33 cellular contexts compared by ENCODE assay signal in genomic region chr15:43048935-43049334, GRCh38.
"Had no signal": no experiment of that assay in that cellular context is flagged by ENCODE, and none has a peak within 500 bp of the region (broad histone marks: within the 10 kb centered on the region; RNA-seq: fewer than 3 reads in every experiment).

No MANE protein-coding gene starts in this region.

- H3K27ac ChIP-seq: brain microvascular endothelial cell, esophagus muscularis mucosa, foreskin keratinocyte, gastrocnemius medialis, heart left ventricle, WERI-Rb-1 had no signal

- H3K4me3 ChIP-seq: esophagus muscularis mucosa, gastrocnemius medialis, heart left ventricle had no signal

- DNase-seq: activated B cell treated with CpG ODN at 0.5 μM for 24 hours; activated CD4-positive, alpha-beta T cell treated with anti-CD3 and anti-CD28 coated beads for 48 hours; activated CD4-positive, alpha-beta T cell treated with anti-CD3 and anti-CD28 coated beads, Interleukin-2, amount 50 U/mL, for 1 hour; activated CD4-positive, alpha-beta T cell treated with anti-CD3 and anti-CD28 coated beads, Interleukin-2, amount 50 U/mL, for 48 hours; activated CD8-positive, alpha-beta memory T cell treated with anti-CD3 and anti-CD28 coated beads for 24 hours; activated CD8-positive, alpha-beta T cell treated with anti-CD3 and anti-CD28 coated beads for 36 hours; activated gamma-delta T cell; activated naive CD4-positive, alpha-beta T cell; activated naive CD4-positive, alpha-beta T cell treated with anti-CD3 and anti-CD28 coated beads, Interleukin-2, amount 50 U/mL, for 16 hours; activated T-cell treated with anti-CD3 and anti-CD28 coated beads, Interleukin-2, amount 50 U/mL, for 4 hours; amniotic stem cell; anterior cingulate cortex; brain microvascular endothelial cell; cortex of kidney; effector CD8-positive, alpha-beta T cell; erythroblast; foreskin keratinocyte; gastrocnemius medialis; glutamatergic neuron; heart left ventricle; T-helper 1 cell; T-helper 17 cell; T1000; WERI-Rb-1 had no signal

- FAIRE-seq: astrocyte, bronchial epithelial cell, colon, endometrium had no signal

- H3K9me3 Mint-ChIP-seq: activated B cell treated with CpG ODN at 0.5 μM for 24 hours; activated CD8-positive, alpha-beta T cell treated with anti-CD3 and anti-CD28 coated beads for 36 hours; activated T-cell treated with anti-CD3 and anti-CD28 coated beads, Interleukin-2, amount 50 U/mL, for 4 hours; central memory CD8-positive, alpha-beta T cell; T-helper 2 cell treated with Interferon-gamma antibody and Interleukin-4, amounts not matched to agents 5 μg/mL and 100 μg/mL, for 36 hours had no signal

- H3K27ac Mint-ChIP-seq: activated B cell treated with CpG ODN at 0.5 μM for 24 hours; activated CD8-positive, alpha-beta T cell treated with anti-CD3 and anti-CD28 coated beads for 36 hours; T-helper 17 cell; T-helper 2 cell treated with Interferon-gamma antibody and Interleukin-4, amounts not matched to agents 5 μg/mL and 100 μg/mL, for 36 hours had no signal

- H3K9me3 ChIP-seq: esophagus muscularis mucosa, gastrocnemius medialis, heart left ventricle had no signal

- H3K4me1 ChIP-seq: foreskin keratinocyte, gastrocnemius medialis had no signal

- ATAC-seq: activated CD4-positive, CD25-positive, alpha-beta regulatory T cell treated with anti-CD3 and anti-CD28 coated beads, Interleukin-2, amount 50 U/mL, for 24 hours; activated CD8-positive, alpha-beta T cell treated with anti-CD3 and anti-CD28 coated beads for 36 hours; activated T-cell treated with anti-CD3 and anti-CD28 coated beads, Interleukin-2, amount 50 U/mL, for 4 hours; foreskin keratinocyte; gastrocnemius medialis; heart left ventricle; T-helper 17 cell had no signal

- H3K27me3 ChIP-seq: brain microvascular endothelial cell, esophagus muscularis mucosa, foreskin keratinocyte, gastrocnemius medialis, heart left ventricle had no signal

- H3K4me3 Mint-ChIP-seq: activated B cell treated with CpG ODN at 0.5 μM for 24 hours; activated CD8-positive, alpha-beta T cell treated with anti-CD3 and anti-CD28 coated beads for 36 hours; activated naive CD8-positive, alpha-beta T cell; activated T-cell treated with anti-CD3 and anti-CD28 coated beads, Interleukin-2, amount 50 U/mL, for 4 hours; central memory CD8-positive, alpha-beta T cell; T-helper 17 cell; T-helper 2 cell treated with Interferon-gamma antibody and Interleukin-4, amounts not matched to agents 5 μg/mL and 100 μg/mL, for 36 hours had no signal

- H3K4me1 Mint-ChIP-seq: activated B cell treated with CpG ODN at 0.5 μM for 24 hours; central memory CD8-positive, alpha-beta T cell had no signal
